Comparison of ENCODE assay signal across 22 cellular contexts in genomic region chr20:34850969-34851368, GRCh38.
"Had no signal": no experiment of that assay in that cellular context is flagged by ENCODE, and none has a peak within 500 bp of the region (broad histone marks: within the 10 kb centered on the region; RNA-seq: fewer than 3 reads in every experiment).

No MANE protein-coding gene starts in this region.

- H3K27me3 ChIP-seq: left lung, ovary, right atrium auricular region, spleen, suprapubic skin, tibial artery, upper lobe of right lung had no signal

- H3K9me3 ChIP-seq: left lung, lower lobe of right lung, ovary, right atrium auricular region, spleen, suprapubic skin, thoracic aorta, tibial artery, upper lobe of right lung had no signal

- H3K36me3 ChIP-seq: ovary had no signal

- H3K4me3 ChIP-seq: left lung, lower lobe of right lung, ovary, right atrium auricular region, spleen, suprapubic skin, thoracic aorta, tibial artery, upper lobe of right lung had no signal

- H3K4me1 ChIP-seq: left lung, lower lobe of right lung, right atrium auricular region, spleen, suprapubic skin, tibial artery, upper lobe of right lung had no signal

- H3K27ac ChIP-seq: left lung, lower lobe of right lung, ovary, right atrium auricular region, spleen, suprapubic skin, thoracic aorta, tibial artery, upper lobe of right lung had no signal

- DNase-seq: hippocampal formation; immature natural killer cell; kidney; left colon; left lung; lower lobe of right lung; mammary epithelial cell; mesenchymal stem cell; naive thymus-derived CD4-positive, alpha-beta T cell; ovary; small intestine; spleen; stimulated activated CD4-positive, alpha-beta T cell treated with anti-CD3 and anti-CD28 coated beads, Interleukin-4, amount 100 ng/mL, for 24 hours; stimulated activated naive CD4-positive, alpha-beta T cell; tibial artery; upper lobe of right lung had no signal

- ATAC-seq: left colon; left lung; naive thymus-derived CD4-positive, alpha-beta T cell; natural killer cell treated with Interleukin-12 subunit alpha and Interleukin-12 subunit beta and Interleukin-15 and Interleukin-18, amount 100 ng/mL, for 72 hours; sciatic nerve; stimulated activated effector memory CD8-positive, alpha-beta T cell treated with anti-CD3 and anti-CD28 coated beads, Interleukin-12 subunit alpha, Interleukin-12 subunit beta, amount 100 ng/mL, for 72 hours; upper lobe of right lung had no signal
